In genomic region chr3:149384911-149385321, GRCh38 we compare ENCODE assay signal across 1 cellular context.
TF ChIP-seq lines count a peak whose summit lies in the region.

No MANE protein-coding gene starts in this region.

TF ChIP-seq in HCT116, 20 proteins besides CTCF, POLR2A, EP300 and RAD21 (continued from another document):
- no peak for TF ChIP-seq POLR2AphosphoS5 (IDR thresholded peaks at IDR 0.05; ENCODE audit: low read depth, low read length)
- no peak for TF ChIP-seq FOSL1 (IDR thresholded peaks at IDR 0.05; ENCODE audit: low read depth)
- TF ChIP-seq ZNF274 (IDR thresholded peaks at IDR 0.05; ENCODE audit: low read depth, low read length), result no peak
- TF ChIP-seq REST (IDR thresholded peaks at IDR 0.05; ENCODE audit: low read depth), result no peak
